Comparison of ENCODE assay signal across 19 cellular contexts in genomic region chr1:182255494-182255893, GRCh38.
"Had no signal": no experiment of that assay in that cellular context is flagged by ENCODE, and none has a peak within 500 bp of the region (broad histone marks: within the 10 kb centered on the region; RNA-seq: fewer than 3 reads in every experiment).

No MANE protein-coding gene starts in this region.

- H3K27ac Mint-ChIP-seq: endodermal cell; memory B cell; mesothelial cell of epicardium; natural killer cell; stimulated activated memory B cell treated with anti-CD40 and anti-IgM and Interleukin-4, amounts not matched to agents 10 μg/mL and 1 μg/mL and 100 μg/mL, for 72 hours; stimulated activated naive CD8-positive, alpha-beta T cell treated with anti-CD3 and anti-CD28 coated beads, Interleukin-15, Interleukin-2, amounts not matched to agents 100 ng/mL and 50 ng/mL, for 24 hours had no signal

- H3K9me3 Mint-ChIP-seq: endodermal cell; natural killer cell; neural crest cell; stimulated activated memory B cell treated with anti-CD40 and anti-IgM and Interleukin-4, amounts not matched to agents 10 μg/mL and 1 μg/mL and 100 μg/mL, for 72 hours; stimulated activated naive CD8-positive, alpha-beta T cell treated with anti-CD3 and anti-CD28 coated beads, Interleukin-15, Interleukin-2, amounts not matched to agents 100 ng/mL and 50 ng/mL, for 24 hours had no signal

- DNase-seq: effector CD4-positive, alpha-beta T cell; endodermal cell; erythroblast; foreskin keratinocyte; hippocampal formation; lower lobe of right lung; natural killer cell; nucleus accumbens; small intestine; stimulated activated CD4-positive, alpha-beta T cell treated with anti-CD3 and anti-CD28 coated beads, Interleukin-4, amount 100 ng/mL, for 24 hours; tibial artery; upper lobe of left lung; uterus had no signal

- H3K36me3 Mint-ChIP-seq: memory B cell; mesothelial cell of epicardium; natural killer cell; stimulated activated memory B cell treated with anti-CD40 and anti-IgM and Interleukin-4, amounts not matched to agents 10 μg/mL and 1 μg/mL and 100 μg/mL, for 72 hours had no signal

- H3K4me3 Mint-ChIP-seq: endodermal cell; memory B cell; mesothelial cell of epicardium; natural killer cell; neural crest cell; stimulated activated memory B cell treated with anti-CD40 and anti-IgM and Interleukin-4, amounts not matched to agents 10 μg/mL and 1 μg/mL and 100 μg/mL, for 72 hours; stimulated activated naive CD8-positive, alpha-beta T cell treated with anti-CD3 and anti-CD28 coated beads, Interleukin-15, Interleukin-2, amounts not matched to agents 100 ng/mL and 50 ng/mL, for 24 hours had no signal

- ATAC-seq: foreskin keratinocyte; left lobe of liver; lower lobe of right lung; natural killer cell; stimulated activated memory B cell treated with anti-CD40 and anti-IgM and Interleukin-4, amounts not matched to agents 10 μg/mL and 1 μg/mL and 100 μg/mL, for 72 hours had no signal

- H3K4me1 Mint-ChIP-seq: mesothelial cell of epicardium had no signal

- H3K27me3 Mint-ChIP-seq: memory B cell; stimulated activated memory B cell treated with anti-CD40 and anti-IgM and Interleukin-4, amounts not matched to agents 10 μg/mL and 1 μg/mL and 100 μg/mL, for 72 hours; stimulated activated naive CD8-positive, alpha-beta T cell treated with anti-CD3 and anti-CD28 coated beads, Interleukin-15, Interleukin-2, amounts not matched to agents 100 ng/mL and 50 ng/mL, for 24 hours had no signal
